9 cellular contexts compared by ENCODE assay signal in genomic region chr11:34345012-34345804, GRCh38. TPM values are rescaled to one million over a fixed set of nuclear protein-coding genes. Genes with fewer than 3 reads are reported as not detected.
A peak's percentile ranks its signal among the peaks of the same experiment; 100 is the strongest.
DNase-seq lines count a peak whose midpoint lies in the region; ATAC-seq and TF ChIP-seq lines count a peak whose summit lies in the region.
"Had no signal": no experiment of that assay in that cellular context is flagged by ENCODE, and none has a peak within 500 bp of the region (broad histone marks: within the 10 kb centered on the region; RNA-seq: fewer than 3 reads in every experiment).

No MANE protein-coding gene starts in this region.

- no peak overlapping the region for H3K27ac ChIP-seq in upper lobe of right lung

- DNase-seq in NCI-H2171 treated with DMSO at 0.1 percent for 48 hours (lab: John Stamatoyannopoulos, UW): peak; percentile 22
- DNase-seq in NCI-H2171 (lab: John Stamatoyannopoulos, UW): no peak
- peak; percentile 75 for DNase-seq in NCI-H748 treated with DMSO at 0.1 percent for 48 hours (lab: John Stamatoyannopoulos, UW)
- DNase-seq in fibroblast of the aortic adventitia (ENCODE audit: low read depth): peak; percentile 73
- DNase-seq in upper lobe of right lung: no peak
- no peak for DNase-seq in cerebellar nuclear complex (lab: John Stamatoyannopoulos, UW)
- no peak for DNase-seq in stimulated activated effector memory CD8-positive, alpha-beta T cell treated with anti-CD3 and anti-CD28 coated beads, Interleukin-12 subunit alpha, Interleukin-12 subunit beta, amount 100 ng/mL, for 72 hours (ENCODE audit: low spot score in 2 of 2)

- H3K27me3 ChIP-seq in upper lobe of right lung: no peaks in the 10 kb centered on the region

- ATAC-seq in upper lobe of right lung (peak; percentile 21), HG02610 (IDR thresholded peaks at IDR 0.05; ENCODE audit: unreplicated experiment) (no peak)
- ATAC-seq in stimulated activated effector memory CD8-positive, alpha-beta T cell treated with anti-CD3 and anti-CD28 coated beads, Interleukin-12 subunit alpha, Interleukin-12 subunit beta, amount 100 ng/mL, for 72 hours: no peak

- H3K4me1 Mint-ChIP-seq in stimulated activated effector memory CD8-positive, alpha-beta T cell treated with anti-CD3 and anti-CD28 coated beads, Interleukin-12 subunit alpha, Interleukin-12 subunit beta, amount 100 ng/mL, for 72 hours: peaks cover 13% of the 10 kb centered on the region

- no peak overlapping the region for H3K4me3 ChIP-seq in fibroblast of the aortic adventitia (ENCODE audit: low read depth, low read length)
- no peak overlapping the region for H3K4me3 ChIP-seq in upper lobe of right lung
- H3K4me3 ChIP-seq: skin epidermis had no signal

- no peaks in the 10 kb centered on the region for H3K9me3 Mint-ChIP-seq in stimulated activated effector memory CD8-positive, alpha-beta T cell treated with anti-CD3 and anti-CD28 coated beads, Interleukin-12 subunit alpha, Interleukin-12 subunit beta, amount 100 ng/mL, for 72 hours

- no peak overlapping the region for H3K27ac Mint-ChIP-seq in stimulated activated effector memory CD8-positive, alpha-beta T cell treated with anti-CD3 and anti-CD28 coated beads, Interleukin-12 subunit alpha, Interleukin-12 subunit beta, amount 100 ng/mL, for 72 hours

- H3K36me3 ChIP-seq in upper lobe of right lung: no peaks in the 10 kb centered on the region

- H3K4me3 Mint-ChIP-seq in stimulated activated effector memory CD8-positive, alpha-beta T cell treated with anti-CD3 and anti-CD28 coated beads, Interleukin-12 subunit alpha, Interleukin-12 subunit beta, amount 100 ng/mL, for 72 hours: no peak overlapping the region

- intact Hi-C loops in upper lobe of right lung (cut with DNase I): no loop called here

- no peaks in the 10 kb centered on the region for H3K36me3 Mint-ChIP-seq in stimulated activated effector memory CD8-positive, alpha-beta T cell treated with anti-CD3 and anti-CD28 coated beads, Interleukin-12 subunit alpha, Interleukin-12 subunit beta, amount 100 ng/mL, for 72 hours

- H3K4me1 ChIP-seq in upper lobe of right lung: peaks cover 28% of the 10 kb centered on the region

- no peaks in the 10 kb centered on the region for H3K9me3 ChIP-seq in upper lobe of right lung

- no peak for TF ChIP-seq CTCF in fibroblast of the aortic adventitia (IDR thresholded peaks at IDR 0.05; ENCODE audit: insufficient read depth, low read length)
- no peak for TF ChIP-seq CTCF in upper lobe of right lung (IDR thresholded peaks at IDR 0.05)

RNA-seq across cellular contexts. Expression of gene ABTB2, which starts 12.6 kb away (rescaled TPM):
- total RNA-seq in fibroblast of the aortic adventitia (ENCODE audit: low replicate concordance) (0.82 and 1.7 TPM in 2 replicates), upper lobe of right lung (3.2 TPM)

Comparison
In these comparisons a context has a peak if more than half of its experiments do, and no peak if none do; other contexts are left out.
1. DNase-seq: peak in NCI-H2171 treated with DMSO at 0.1 percent for 48 hours (single experiment), NCI-H748 treated with DMSO at 0.1 percent for 48 hours (single experiment) and fibroblast of the aortic adventitia (single experiment); none in NCI-H2171 (single experiment), upper lobe of right lung (single experiment), cerebellar nuclear complex (0 of 2) and stimulated activated effector memory CD8-positive, alpha-beta T cell treated with anti-CD3 and anti-CD28 coated beads, Interleukin-12 subunit alpha, Interleukin-12 subunit beta, amount 100 ng/mL, for 72 hours (0 of 2).